ENCODE assay signal across 29 cellular contexts in genomic region chr5:109516385-109516784, GRCh38.
A peak's percentile ranks its signal among the peaks of the same experiment; 100 is the strongest.
DNase-seq lines count a peak whose midpoint lies in the region; ATAC-seq, FAIRE-seq and TF ChIP-seq lines count a peak whose summit lies in the region.
"Had no signal": no experiment of that assay in that cellular context is flagged by ENCODE, and none has a peak within 500 bp of the region (broad histone marks: within the 10 kb centered on the region; RNA-seq: fewer than 3 reads in every experiment).

No MANE protein-coding gene starts in this region.

- in situ Hi-C loops in GM13976 (cut with MboI; ENCODE audit: low sequenced_read_pairs, unreplicated experiment) = no loop called here

- no peaks in the 10 kb centered on the region for H3K27me3 Mint-ChIP-seq in astrocyte (ENCODE audit: low read depth, unreplicated experiment)

- peak; percentile 50 for DNase-seq in AG08395 (ENCODE audit: low spot score)
- DNase-seq in H4 (ENCODE audit: low spot score) = peak; percentile 21
- peak; percentile 5 for DNase-seq in astrocyte (ENCODE audit: low read depth)
- peak; percentile 19 for DNase-seq in hepatic stellate cell (ENCODE audit: low spot score)
- DNase-seq in stimulated activated naive CD8-positive, alpha-beta T cell treated with anti-CD3 and anti-CD28 coated beads, Interleukin-15, Interleukin-2, amounts not matched to agents 100 U/mL and 50 U/mL, for 24 hours = no peak
- no peak for DNase-seq in NCI-H510A treated with DMSO at 0.1 percent for 48 hours (lab: John Stamatoyannopoulos, UW)
- no peak for DNase-seq in inferior parietal cortex (ENCODE audit: extremely low spot score)
- DNase-seq in GM13976 (ENCODE audit: low spot score) = no peak
- DNase-seq: activated CD4-positive, alpha-beta memory T cell treated with anti-CD3 and anti-CD28 coated beads, Interleukin-2, amount 10 ng/mL, durations not matched to agents 7 days and 5 days; activated gamma-delta T cell; C1 segment of cervical spinal cord; Calu3; dermis blood vessel endothelial cell; foreskin melanocyte; hypothalamus; islet precursor cell; lower lobe of right lung; Right ventricle myocardium superior; stimulated activated naive CD4-positive, alpha-beta T cell; T1000; transverse colon had no signal

- TF ChIP-seq CTCF in astrocyte (IDR thresholded peaks at IDR 0.05; ENCODE audit: insufficient read depth, low read depth, low read length) = no peak
- TF ChIP-seq CTCF in GM13976 (IDR thresholded peaks at IDR 0.05; ENCODE audit: borderline replicate concordance, control extremely low read depth, extremely low read depth, insufficient read depth, missing control alignments) = no peak

- H3K4me1 ChIP-seq in astrocyte (ENCODE audit: insufficient read depth, low read length) = no peaks in the 10 kb centered on the region
- H3K4me1 ChIP-seq: HAP-1, prostate gland, transverse colon had no signal

- no peaks in the 10 kb centered on the region for H3K36me3 ChIP-seq in astrocyte (ENCODE audit: insufficient read depth, low read length)
- H3K36me3 ChIP-seq: HAP-1, lower lobe of right lung, prostate gland, transverse colon had no signal

- H2AFZ ChIP-seq in astrocyte (ENCODE audit: low read depth, low read length) = no peak overlapping the region

- H3K27me3 ChIP-seq in astrocyte (ENCODE audit: insufficient read depth, low read length) = no peaks in the 10 kb centered on the region
- H3K27me3 ChIP-seq: transverse colon had no signal

- no peak for ATAC-seq in stimulated activated naive CD8-positive, alpha-beta T cell treated with anti-CD3 and anti-CD28 coated beads, Interleukin-15, Interleukin-2, amounts not matched to agents 100 U/mL and 50 U/mL, for 24 hours
- ATAC-seq: activated CD4-positive, CD25-positive, alpha-beta regulatory T cell treated with anti-CD3 and anti-CD28 coated beads, Interleukin-2, amount 50 U/mL, for 24 hours; K562; lower lobe of right lung had no signal

- H3K79me2 ChIP-seq in astrocyte (ENCODE audit: insufficient read depth, low read length) = no peaks in the 10 kb centered on the region

- no peak overlapping the region for H3K4me3 Mint-ChIP-seq in astrocyte (ENCODE audit: unreplicated experiment)
- H3K4me3 Mint-ChIP-seq: activated CD4-positive, alpha-beta memory T cell treated with anti-CD3 and anti-CD28 coated beads, Interleukin-2, amount 10 ng/mL, durations not matched to agents 7 days and 5 days; neural crest cell had no signal

- no peaks in the 10 kb centered on the region for H3K9me3 Mint-ChIP-seq in astrocyte (ENCODE audit: unreplicated experiment)
- H3K9me3 Mint-ChIP-seq: activated CD4-positive, alpha-beta memory T cell treated with anti-CD3 and anti-CD28 coated beads, Interleukin-2, amount 10 ng/mL, durations not matched to agents 7 days and 5 days had no signal

- H3K4me2 ChIP-seq in astrocyte (ENCODE audit: low read length) = no peak overlapping the region

- H3K27ac Mint-ChIP-seq in astrocyte (ENCODE audit: unreplicated experiment) = no peak overlapping the region
- H3K27ac Mint-ChIP-seq: activated CD4-positive, alpha-beta memory T cell treated with anti-CD3 and anti-CD28 coated beads, Interleukin-2, amount 10 ng/mL, durations not matched to agents 7 days and 5 days had no signal

- no peaks in the 10 kb centered on the region for H4K20me1 ChIP-seq in astrocyte (ENCODE audit: insufficient read depth, low read length)

- no peaks in the 10 kb centered on the region for H3K36me3 Mint-ChIP-seq in astrocyte (ENCODE audit: low read depth, unreplicated experiment)

- no peak overlapping the region for H3K9ac ChIP-seq in astrocyte (ENCODE audit: low read length)

- no peaks in the 10 kb centered on the region for H3K9me3 ChIP-seq in astrocyte (ENCODE audit: insufficient read depth, low read depth, low read length)
- H3K9me3 ChIP-seq: HAP-1, lower lobe of right lung, prostate gland, transverse colon had no signal

- no peak overlapping the region for H3K4me3 ChIP-seq in astrocyte (ENCODE audit: insufficient read depth, low read depth, low read length)
- H3K4me3 ChIP-seq: HAP-1, K562, lower lobe of right lung, prostate gland, skin epidermis, transverse colon had no signal

- H3K4me1 Mint-ChIP-seq in astrocyte (ENCODE audit: low read depth, unreplicated experiment) = no peaks in the 10 kb centered on the region
- H3K4me1 Mint-ChIP-seq: activated CD4-positive, alpha-beta memory T cell treated with anti-CD3 and anti-CD28 coated beads, Interleukin-2, amount 10 ng/mL, durations not matched to agents 7 days and 5 days; neural crest cell had no signal

- FAIRE-seq in astrocyte (lab: Jason Lieb, UNC) = no peak
- FAIRE-seq: A204.1, GM18507, K562 had no signal

- H3K27ac ChIP-seq in astrocyte (ENCODE audit: low read depth, low read length) = no peak overlapping the region
- H3K27ac ChIP-seq: lower lobe of right lung, prostate gland, skin epidermis, transverse colon had no signal

Comparison
In these comparisons a context has a peak if more than half of its experiments do, and no peak if none do; other contexts are left out.
1. DNase-seq: peak in AG08395 (single experiment), H4 (single experiment), astrocyte (single experiment) and hepatic stellate cell (single experiment); none in stimulated activated naive CD8-positive, alpha-beta T cell treated with anti-CD3 and anti-CD28 coated beads, Interleukin-15, Interleukin-2, amounts not matched to agents 100 U/mL and 50 U/mL, for 24 hours (single experiment), NCI-H510A treated with DMSO at 0.1 percent for 48 hours (single experiment), inferior parietal cortex (single experiment) and GM13976 (single experiment).